In genomic region chr1:87252406-87252805, GRCh38 we compare ENCODE assay signal across 17 cellular contexts.
DNase-seq lines count a peak whose midpoint lies in the region; ATAC-seq and TF ChIP-seq lines count a peak whose summit lies in the region.
"Had no signal": no experiment of that assay in that cellular context is flagged by ENCODE, and none has a peak within 500 bp of the region (broad histone marks: within the 10 kb centered on the region; RNA-seq: fewer than 3 reads in every experiment).

No MANE protein-coding gene starts in this region.

- no peak for TF ChIP-seq CTCF in AG09319 (IDR thresholded peaks at IDR 0.05; ENCODE audit: low read depth, low read length)
- TF ChIP-seq CTCF in HFF-Myc (IDR thresholded peaks at IDR 0.05; ENCODE audit: low read depth, low read length, missing control alignments): no peak

- peaks cover 16% of the 10 kb centered on the region for H3K4me1 ChIP-seq in adipocyte (ENCODE audit: control insufficient read depth, insufficient read depth, low read length)
- H3K4me1 ChIP-seq: esophagus muscularis mucosa, upper lobe of left lung had no signal

- no peak overlapping the region for H3K4me3 ChIP-seq in HFF-Myc (replicated peaks; ENCODE audit: low read depth, low read length)
- peak overlapping the region; percentile 3 for H3K4me3 ChIP-seq in adipocyte (ENCODE audit: low read length)
- H3K4me3 ChIP-seq: dorsolateral prefrontal cortex, esophagus muscularis mucosa, mucosa of descending colon, skin epidermis, upper lobe of left lung had no signal

- H3K36me3 ChIP-seq in adipocyte (ENCODE audit: control insufficient read depth, insufficient read depth, low read length, severe bottlenecking): no peaks in the 10 kb centered on the region
- H3K36me3 ChIP-seq: esophagus muscularis mucosa, upper lobe of left lung had no signal

- H3K9me3 ChIP-seq in adipocyte (ENCODE audit: control insufficient read depth, low read length): peaks cover 23% of the 10 kb centered on the region
- H3K9me3 ChIP-seq: mucosa of descending colon, upper lobe of left lung had no signal

- ATAC-seq in GM21825 (IDR thresholded peaks at IDR 0.05; ENCODE audit: unreplicated experiment) (no peak), GM18858 (IDR thresholded peaks at IDR 0.05; ENCODE audit: unreplicated experiment) (no peak)
- ATAC-seq: mucosa of descending colon; stimulated activated memory B cell treated with anti-CD40 and anti-IgM and Interleukin-4, amounts not matched to agents 10 μg/mL and 1 μg/mL and 100 μg/mL, for 72 hours had no signal

- H3K27me3 ChIP-seq in adipocyte (replicated peaks; ENCODE audit: control insufficient read depth, insufficient read depth, low read length): no peaks in the 10 kb centered on the region
- H3K27me3 ChIP-seq: dorsolateral prefrontal cortex, esophagus muscularis mucosa, upper lobe of left lung had no signal

- H3K9ac ChIP-seq in adipocyte (ENCODE audit: low read length): no peak overlapping the region

- DNase-seq in AG09319 (ENCODE audit: extremely low read depth, low read depth) (peak; percentile 65), HFF-Myc (ENCODE audit: extremely low read depth, low read depth) (peak; percentile 97), adipocyte (ENCODE audit: low read depth) (peak; percentile 12), iris pigment epithelial cell (ENCODE audit: low read depth) (peak; percentile 21), HuH-7.5 (ENCODE audit: low spot score) (no peak)
- DNase-seq in stimulated activated CD4-positive, alpha-beta T cell treated with anti-CD3 and anti-CD28 coated beads, Interleukin-15, amount 100 ng/mL, for 24 hours: no peak
- DNase-seq: ACHN, dorsolateral prefrontal cortex, mucosa of descending colon, NCI-H2029, NCI-H524 treated with DMSO at 0.1 percent for 48 hours, upper lobe of left lung had no signal

Comparison
In these comparisons a context has a peak if more than half of its experiments do, and no peak if none do; other contexts are left out.
1. DNase-seq: peak in AG09319 (single experiment), HFF-Myc (single experiment), adipocyte (single experiment) and iris pigment epithelial cell (single experiment); none in stimulated activated CD4-positive, alpha-beta T cell treated with anti-CD3 and anti-CD28 coated beads, Interleukin-15, amount 100 ng/mL, for 24 hours (single experiment) and HuH-7.5 (single experiment).